In genomic region chr16:88052661-88053060, GRCh38 we compare ENCODE assay signal across 30 cellular contexts.
"Had no signal": no experiment of that assay in that cellular context is flagged by ENCODE, and none has a peak within 500 bp of the region (broad histone marks: within the 10 kb centered on the region; RNA-seq: fewer than 3 reads in every experiment).

No MANE protein-coding gene starts in this region.

- H3K4me3 Mint-ChIP-seq: naive thymus-derived CD8-positive, alpha-beta T cell; natural killer cell treated with Interleukin-12 subunit alpha and Interleukin-12 subunit beta and Interleukin-15 and Interleukin-18, amount 100 ng/mL, for 72 hours; nephron progenitor cell; neural crest cell; stimulated activated memory B cell treated with anti-CD40 and anti-IgM and Interleukin-4, amounts not matched to agents 10 μg/mL and 1 μg/mL and 100 μg/mL, for 72 hours; stimulated activated naive CD8-positive, alpha-beta T cell treated with anti-CD3 and anti-CD28 coated beads, Interleukin-15, amount 100 ng/mL, for 72 hours; type B pancreatic cell had no signal

- H3K4me1 ChIP-seq: pancreas, prostate gland, suprapubic skin, testis, tibial artery, transverse colon, upper lobe of right lung, uterus had no signal

- FAIRE-seq: pancreas had no signal

- H3K9me3 ChIP-seq: neutrophil, pancreas, prostate gland, spleen, suprapubic skin, testis, tibial artery, transverse colon, upper lobe of right lung, uterus had no signal

- H3K27me3 ChIP-seq: neutrophil, pancreas, spleen, suprapubic skin, testis, tibial artery, transverse colon, upper lobe of right lung, uterus had no signal

- H3K27ac Mint-ChIP-seq: naive thymus-derived CD8-positive, alpha-beta T cell; natural killer cell treated with Interleukin-12 subunit alpha and Interleukin-12 subunit beta and Interleukin-15 and Interleukin-18, amount 100 ng/mL, for 72 hours; nephron progenitor cell; stimulated activated memory B cell treated with anti-CD40 and anti-IgM and Interleukin-4, amounts not matched to agents 10 μg/mL and 1 μg/mL and 100 μg/mL, for 72 hours; stimulated activated naive CD8-positive, alpha-beta T cell treated with anti-CD3 and anti-CD28 coated beads, Interleukin-15, amount 100 ng/mL, for 72 hours; type B pancreatic cell had no signal

- H3K4me1 Mint-ChIP-seq: nephron progenitor cell; stimulated activated naive CD8-positive, alpha-beta T cell treated with anti-CD3 and anti-CD28 coated beads, Interleukin-15, amount 100 ng/mL, for 72 hours had no signal

- H3K27ac ChIP-seq: neutrophil, pancreas, prostate gland, skin epidermis, spleen, suprapubic skin, testis, tibial artery, transverse colon, upper lobe of right lung, uterus had no signal

- H3K9me3 Mint-ChIP-seq: naive thymus-derived CD8-positive, alpha-beta T cell; natural killer cell treated with Interleukin-12 subunit alpha and Interleukin-12 subunit beta and Interleukin-15 and Interleukin-18, amount 100 ng/mL, for 72 hours; nephron progenitor cell; neural crest cell; stimulated activated memory B cell treated with anti-CD40 and anti-IgM and Interleukin-4, amounts not matched to agents 10 μg/mL and 1 μg/mL and 100 μg/mL, for 72 hours; stimulated activated naive CD8-positive, alpha-beta T cell treated with anti-CD3 and anti-CD28 coated beads, Interleukin-15, amount 100 ng/mL, for 72 hours; type B pancreatic cell had no signal

- H3K4me3 ChIP-seq: pancreas, prostate gland, skin epidermis, smooth muscle cell, spleen, suprapubic skin, testis, tibial artery, transverse colon, upper lobe of right lung, uterus had no signal

- ATAC-seq: naive thymus-derived CD8-positive, alpha-beta T cell; natural killer cell treated with Interleukin-12 subunit alpha and Interleukin-12 subunit beta and Interleukin-15 and Interleukin-18, amount 100 ng/mL, for 72 hours; pancreas; right cardiac atrium; sciatic nerve; stimulated activated memory B cell treated with anti-CD40 and anti-IgM and Interleukin-4, amounts not matched to agents 10 μg/mL and 1 μg/mL and 100 μg/mL, for 72 hours; stimulated activated naive CD8-positive, alpha-beta T cell treated with anti-CD3 and anti-CD28 coated beads, Interleukin-15, amount 100 ng/mL, for 72 hours; stimulated activated naive CD8-positive, alpha-beta T cell treated with anti-CD3 and anti-CD28 coated beads, Interleukin-15, Interleukin-2, amounts not matched to agents 100 U/mL and 50 U/mL, for 24 hours; upper lobe of right lung had no signal

- H3K36me3 ChIP-seq: pancreas, uterus had no signal

- H3K27me3 Mint-ChIP-seq: naive thymus-derived CD8-positive, alpha-beta T cell; natural killer cell treated with Interleukin-12 subunit alpha and Interleukin-12 subunit beta and Interleukin-15 and Interleukin-18, amount 100 ng/mL, for 72 hours; stimulated activated memory B cell treated with anti-CD40 and anti-IgM and Interleukin-4, amounts not matched to agents 10 μg/mL and 1 μg/mL and 100 μg/mL, for 72 hours; stimulated activated naive CD8-positive, alpha-beta T cell treated with anti-CD3 and anti-CD28 coated beads, Interleukin-15, amount 100 ng/mL, for 72 hours; type B pancreatic cell had no signal

- H3K4me2 ChIP-seq: smooth muscle cell had no signal

- DNase-seq: naive thymus-derived CD8-positive, alpha-beta T cell; nephron progenitor cell; nucleus accumbens; pancreas; right cardiac atrium; spleen; stimulated activated CD4-positive, alpha-beta T cell treated with anti-CD3 and anti-CD28 coated beads, Interleukin-12 subunit alpha, Interleukin-12 subunit beta, amount 100 ng/mL, for 4 hours; stimulated activated CD4-positive, alpha-beta T cell treated with anti-CD3 and anti-CD28 coated beads, Interleukin-1b, Interleukin-23, amount 100 ng/mL, for 48 hours; stimulated activated CD4-positive, alpha-beta T cell treated with anti-CD3 and anti-CD28 coated beads, Interleukin-4, amount 100 ng/mL, for 1 hour; stimulated activated CD4-positive, alpha-beta T cell treated with anti-CD3 and anti-CD28 coated beads, Interleukin-4, amount 100 ng/mL, for 4 hours; stimulated activated CD8-positive, alpha-beta memory T cell treated with anti-CD3 and anti-CD28 coated beads, Interleukin-4, amount 100 ng/mL, for 48 hours; stimulated activated naive CD4-positive, alpha-beta T cell; stimulated activated naive CD8-positive, alpha-beta T cell treated with anti-CD3 and anti-CD28 coated beads, Interleukin-15, amount 100 ng/mL, for 72 hours; stimulated activated naive CD8-positive, alpha-beta T cell treated with anti-CD3 and anti-CD28 coated beads, Interleukin-15, Interleukin-2, amounts not matched to agents 100 U/mL and 50 U/mL, for 24 hours; substantia nigra; testis; tibial artery; transverse colon; upper lobe of right lung; uterus had no signal
